Comparison of ENCODE assay signal across 27 cellular contexts in the genomic region with DNA sequence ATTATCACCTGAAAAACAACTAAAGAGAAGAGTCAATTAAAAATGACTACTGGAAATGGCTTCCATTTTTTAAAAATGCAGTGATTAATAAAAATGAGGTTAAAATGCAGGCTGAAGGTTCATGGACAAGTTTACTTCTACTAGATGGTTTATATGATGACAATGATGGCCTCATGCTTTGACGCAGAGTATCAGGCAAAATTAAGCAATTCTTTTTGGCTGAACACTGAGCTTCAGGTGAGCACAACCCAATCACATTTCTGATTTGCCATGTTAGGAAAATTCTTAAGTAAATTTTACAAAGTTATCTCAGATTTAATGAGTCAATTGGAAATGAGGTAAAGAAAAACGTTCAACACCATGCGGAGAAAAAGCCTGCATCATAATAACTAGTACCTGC.
"Had no signal": no experiment of that assay in that cellular context is flagged by ENCODE, and none has a peak within 500 bp of the region (broad histone marks: within the 10 kb centered on the region; RNA-seq: fewer than 3 reads in every experiment).

No MANE protein-coding gene starts in this region.

- H3K36me3 ChIP-seq: stomach, suprapubic skin, thoracic aorta, thyroid gland, tibial artery, transverse colon, upper lobe of left lung, upper lobe of right lung, uterus, vagina had no signal

- H3K4me3 ChIP-seq: stomach, suprapubic skin, testis, thoracic aorta, thyroid gland, tibial artery, tibial nerve, transverse colon, upper lobe of left lung, upper lobe of right lung, uterus, vagina had no signal

- DNase-seq: stimulated activated CD4-positive, alpha-beta T cell treated with anti-CD3 and anti-CD28 coated beads, Interleukin-2, amount 100 ng/mL, for 48 hours; stimulated activated CD4-positive, alpha-beta T cell treated with anti-CD3 and anti-CD28 coated beads, Interleukin-4, amount 100 ng/mL, for 1 hour; stimulated activated CD4-positive, alpha-beta T cell treated with anti-CD3 and anti-CD28 coated beads, Interleukin-4, amount 100 ng/mL, for 24 hours; stimulated activated CD4-positive, alpha-beta T cell treated with anti-CD3 and anti-CD28 coated beads, Interleukin-4, amount 100 ng/mL, for 4 hours; stimulated activated CD8-positive, alpha-beta memory T cell treated with anti-CD3 and anti-CD28 coated beads, Interleukin-4, amount 100 ng/mL, for 48 hours; stimulated activated naive B cell treated with anti-CD40 and anti-IgM and Interleukin-4, amounts not matched to agents 10 μg/mL and 1 μg/mL and 100 μg/mL, for 72 hours; stimulated activated naive CD4-positive, alpha-beta T cell; stimulated activated naive CD4-positive, alpha-beta T cell treated with Interleukin-2 at 50 U/mL for 16 hours; stimulated activated naive CD8-positive, alpha-beta T cell treated with anti-CD3 and anti-CD28 coated beads, Interleukin-15, amount 100 ng/mL, for 72 hours; stimulated activated naive CD8-positive, alpha-beta T cell treated with anti-CD3 and anti-CD28 coated beads, Interleukin-15, Interleukin-2, amounts not matched to agents 100 U/mL and 50 U/mL, for 24 hours; stomach; substantia nigra; testis; thyroid gland; tibial artery; transverse colon; trophoblast cell; upper lobe of left lung; upper lobe of right lung; uterus had no signal

- H3K27ac ChIP-seq: stomach, suprapubic skin, testis, thoracic aorta, thyroid gland, tibial artery, tibial nerve, transverse colon, upper lobe of left lung, upper lobe of right lung, uterus, vagina had no signal

- H3K4me1 ChIP-seq: stomach, suprapubic skin, testis, thyroid gland, tibial artery, tibial nerve, transverse colon, upper lobe of left lung, upper lobe of right lung, uterus, vagina had no signal

- ATAC-seq: stimulated activated effector memory CD8-positive, alpha-beta T cell treated with anti-CD3 and anti-CD28 coated beads, Interleukin-12 subunit alpha, Interleukin-12 subunit beta, amount 100 ng/mL, for 72 hours; stimulated activated memory B cell treated with anti-CD40 and anti-IgM and Interleukin-4, amounts not matched to agents 10 μg/mL and 1 μg/mL and 100 μg/mL, for 72 hours; stimulated activated naive B cell treated with anti-CD40 and anti-IgM and Interleukin-4, amounts not matched to agents 10 μg/mL and 1 μg/mL and 100 μg/mL, for 72 hours; stimulated activated naive CD8-positive, alpha-beta T cell treated with anti-CD3 and anti-CD28 coated beads, Interleukin-15, amount 100 ng/mL, for 72 hours; stimulated activated naive CD8-positive, alpha-beta T cell treated with anti-CD3 and anti-CD28 coated beads, Interleukin-15, Interleukin-2, amounts not matched to agents 100 U/mL and 50 U/mL, for 24 hours; upper lobe of right lung had no signal

- H3K27me3 ChIP-seq: stomach, suprapubic skin, testis, thyroid gland, tibial artery, tibial nerve, transverse colon, upper lobe of left lung, upper lobe of right lung, uterus, vagina had no signal

- FAIRE-seq: urothelium cell line had no signal

- H3K9me3 ChIP-seq: suprapubic skin, testis, thoracic aorta, thyroid gland, transverse colon, upper lobe of right lung, vagina had no signal
